In the genomic region with DNA sequence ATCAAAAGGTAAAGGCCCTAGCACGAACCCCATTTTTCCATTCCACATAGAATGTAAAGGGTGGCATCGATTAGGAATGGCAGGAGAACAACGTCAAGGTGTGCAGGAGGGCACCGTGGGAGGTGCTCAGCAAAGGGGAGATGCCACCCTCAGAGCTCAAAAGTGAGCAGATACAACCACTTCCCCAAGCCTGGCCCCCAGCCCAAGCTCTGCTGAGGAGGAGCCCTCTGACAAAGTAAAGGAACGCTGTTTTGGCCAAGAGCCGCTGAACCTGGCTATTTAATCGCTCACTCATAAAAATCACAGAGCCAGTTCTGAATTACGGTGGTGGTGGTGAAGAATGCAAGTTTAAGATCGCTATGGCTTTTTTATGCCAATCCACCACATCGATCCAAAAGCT, we compare ENCODE assay signal across 8 cellular contexts. TPM values are rescaled to one million over a fixed set of nuclear protein-coding genes. Genes with fewer than 3 reads are reported as not detected.
DNase-seq lines count a peak whose midpoint lies in the region; ATAC-seq, FAIRE-seq and TF ChIP-seq lines count a peak whose summit lies in the region.

No MANE protein-coding gene starts in this region.

- no peak for DNase-seq in bronchial epithelial cell (ENCODE audit: low read depth)
- no peak for DNase-seq in cortex of kidney (lab: John Stamatoyannopoulos, UW)
- DNase-seq in NAMALWA (ENCODE audit: low spot score) = no peak
- DNase-seq in NCI-H1092 treated with DMSO at 0.1 percent for 48 hours (lab: John Stamatoyannopoulos, UW) = no peak

- H3K9me3 ChIP-seq in HUES48 (ENCODE audit: control insufficient read depth, insufficient read depth, low read length) (no peaks in the 10 kb centered on the region), mucosa of stomach (ENCODE audit: control insufficient read depth, low read length) (no peaks in the 10 kb centered on the region)

- H3K79me2 ChIP-seq in ACC112 (ENCODE audit: control insufficient read depth, insufficient read depth, low read length, unreplicated experiment) = peaks cover 36% of the 10 kb centered on the region

- ATAC-seq in HG03135 (IDR thresholded peaks at IDR 0.05; ENCODE audit: unreplicated experiment) = no peak

- H2AFZ ChIP-seq in ACC112 (ENCODE audit: low read length, unreplicated experiment) = peak overlapping the region; percentile 100

- H3K27ac ChIP-seq in ACC112 (ENCODE audit: low read depth, low read length) (peak overlapping the region; percentile 69; the same call in 1 of the 2 replicates), HUES48 (ENCODE audit: low read depth, low read length) (peak overlapping the region; percentile 24)

- peaks cover 9% of the 10 kb centered on the region for H3K4me1 ChIP-seq in ACC112 (ENCODE audit: control insufficient read depth, insufficient read depth, low read length, unreplicated experiment)
- peaks cover 14% of the 10 kb centered on the region for H3K4me1 ChIP-seq in HUES48 (ENCODE audit: control insufficient read depth, insufficient read depth, low read length)
- H3K4me1 ChIP-seq in mucosa of stomach (ENCODE audit: control insufficient read depth, insufficient read depth, low read length) = peaks cover 10% of the 10 kb centered on the region

- H3K27me3 ChIP-seq in ACC112 (ENCODE audit: insufficient read depth, low read length) (no peaks in the 10 kb centered on the region), HUES48 (ENCODE audit: control insufficient read depth, insufficient read depth, low read length) (peaks cover 15% of the 10 kb centered on the region), bronchial epithelial cell (ENCODE audit: control insufficient read depth, insufficient read depth, low read length) (no peaks in the 10 kb centered on the region), mucosa of stomach (ENCODE audit: control insufficient read depth, insufficient read depth, low read length) (peaks cover 12% of the 10 kb centered on the region)

- TF ChIP-seq CTCF in bronchial epithelial cell (IDR thresholded peaks at IDR 0.05; ENCODE audit: insufficient read depth, low read length, severe bottlenecking) = no peak

- FAIRE-seq in bronchial epithelial cell (lab: Jason Lieb, UNC) = no peak

- H3K9ac ChIP-seq in HUES48 (ENCODE audit: low read depth, low read length) = peak overlapping the region; percentile 29; the same call in 1 of the 2 replicates
- H3K9ac ChIP-seq in mucosa of stomach (ENCODE audit: low read length) = peak overlapping the region; percentile 83

- H3K4me3 ChIP-seq in ACC112 (ENCODE audit: low read depth, low read length) (peak overlapping the region; percentile 95), HUES48 (ENCODE audit: low read depth, low read length) (peak overlapping the region; percentile 66), bronchial epithelial cell (ENCODE audit: low read depth, low read length) (peak overlapping the region; percentile 77), mucosa of stomach (ENCODE audit: low read length) (peak overlapping the region; percentile 17)

- H3K36me3 ChIP-seq in ACC112 (ENCODE audit: insufficient read depth, low read length) = no peaks in the 10 kb centered on the region
- no peaks in the 10 kb centered on the region for H3K36me3 ChIP-seq in HUES48 (ENCODE audit: control insufficient read depth, insufficient read depth, low read length)
- H3K36me3 ChIP-seq in bronchial epithelial cell (ENCODE audit: control insufficient read depth, insufficient read depth, low read length) = no peaks in the 10 kb centered on the region
- H3K36me3 ChIP-seq in mucosa of stomach (ENCODE audit: control insufficient read depth, insufficient read depth, low read length) = no peaks in the 10 kb centered on the region

RNA-seq across cellular contexts. Expression of a gene that starts 12.4 kb away (rescaled TPM):
- 46.1 and 54.9 TPM in 2 replicates for total RNA-seq in bronchial epithelial cell

Comparison
In these comparisons a context has a peak if more than half of its experiments do, and no peak if none do; other contexts are left out.
1. H3K4me3 ChIP-seq: peak in every context shown above with its lines; median percentile 95 in ACC112; 77 in bronchial epithelial cell; 66 in HUES48; 17 in mucosa of stomach.